In genomic region chr2:204012081-204012653, GRCh38 we compare ENCODE assay signal across 10 cellular contexts.
DNase-seq lines count a peak whose midpoint lies in the region; ATAC-seq and TF ChIP-seq lines count a peak whose summit lies in the region.
"Had no signal": no experiment of that assay in that cellular context is flagged by ENCODE, and none has a peak within 500 bp of the region (broad histone marks: within the 10 kb centered on the region; RNA-seq: fewer than 3 reads in every experiment).

No MANE protein-coding gene starts in this region.

- no peak overlapping the region for H3K4me3 ChIP-seq in LNCaP clone FGC (ENCODE audit: low read depth, low read length)

- peak; percentile 74 for DNase-seq in Ammon's horn (ENCODE audit: low spot score)
- DNase-seq in LNCaP clone FGC (ENCODE audit: low read depth): peak; percentile 98
- DNase-seq in MCF 10A (ENCODE audit: unreplicated experiment): peak; percentile 57
- no peak for DNase-seq in mesothelial cell of epicardium (ENCODE audit: low spot score in 2 of 2, unreplicated experiment in 2 of 2)
- DNase-seq in SHP77 treated with DMSO at 0.1 percent for 48 hours (lab: John Stamatoyannopoulos, UW): no peak
- DNase-seq in Kasumi-1 (lab: John Stamatoyannopoulos, UW): no peak
- no peak for DNase-seq in stimulated activated CD4-positive, alpha-beta T cell treated with anti-CD3 and anti-CD28 coated beads, Interleukin-4, amount 100 ng/mL, for 24 hours
- DNase-seq: NCI-H2029 had no signal

- H3K36me3 Mint-ChIP-seq in MCF 10A (ENCODE audit: insufficient read depth, unreplicated experiment): no peaks in the 10 kb centered on the region
- no peaks in the 10 kb centered on the region for H3K36me3 Mint-ChIP-seq in mesothelial cell of epicardium
- H3K36me3 Mint-ChIP-seq: type B pancreatic cell had no signal

- H3K27ac Mint-ChIP-seq in MCF 10A (ENCODE audit: low read depth, unreplicated experiment) (no peak overlapping the region), mesothelial cell of epicardium (peak overlapping the region; percentile 73)
- H3K27ac Mint-ChIP-seq: type B pancreatic cell had no signal

- TF ChIP-seq CTCF in LNCaP clone FGC (IDR thresholded peaks at IDR 0.05; ENCODE audit: control insufficient read depth, extremely low read depth, insufficient read depth): no peak
- TF ChIP-seq CTCF in MCF 10A (IDR thresholded peaks at IDR 0.05; ENCODE audit: unreplicated experiment): no peak
- TF ChIP-seq CTCF in mesothelial cell of epicardium (IDR thresholded peaks at IDR 0.05; ENCODE audit: unreplicated experiment): no peak

- H3K4me3 Mint-ChIP-seq in MCF 10A (ENCODE audit: unreplicated experiment): no peak overlapping the region
- H3K4me3 Mint-ChIP-seq in mesothelial cell of epicardium: no peak overlapping the region
- H3K4me3 Mint-ChIP-seq: type B pancreatic cell had no signal

- H3K27me3 Mint-ChIP-seq in MCF 10A (ENCODE audit: insufficient read depth, unreplicated experiment): no peaks in the 10 kb centered on the region
- no peaks in the 10 kb centered on the region for H3K27me3 Mint-ChIP-seq in mesothelial cell of epicardium (ENCODE audit: low read depth)
- H3K27me3 Mint-ChIP-seq: type B pancreatic cell had no signal

- peaks cover 11% of the 10 kb centered on the region for H3K4me1 Mint-ChIP-seq in MCF 10A (ENCODE audit: insufficient read depth, unreplicated experiment)
- H3K4me1 Mint-ChIP-seq in mesothelial cell of epicardium: peaks cover 17% of the 10 kb centered on the region

- BruUV-seq in MCF 10A (replicated peaks; lab: Mats Ljungman, UMichigan): no TSS peak

- CTCF ChIA-PET in MCF 10A (lab: Yijun Ruan, JAX): interaction anchor here (1.0 kb wide), 1 partner anchor 13 kb away, joined by 3 read pairs; no protein-coding TSS in a partner anchor

- ATAC-seq in GM21576 (IDR thresholded peaks at IDR 0.05; ENCODE audit: unreplicated experiment): no peak

- H3K9me3 Mint-ChIP-seq in MCF 10A (ENCODE audit: unreplicated experiment): no peaks in the 10 kb centered on the region
- peaks cover 13% of the 10 kb centered on the region for H3K9me3 Mint-ChIP-seq in mesothelial cell of epicardium
- H3K9me3 Mint-ChIP-seq: type B pancreatic cell had no signal

- intact Hi-C loops in MCF 10A (cut with micrococcal nuclease): no loop called here

- POLR2A ChIA-PET in MCF 10A (lab: Yijun Ruan, JAX): interaction anchor here (1.0 to 1.1 kb wide), 2 partner anchors 10 to 53 kb away, joined by 4 to 7 read pairs; no protein-coding TSS in a partner anchor

Comparison
In these comparisons a context has a peak if more than half of its experiments do, and no peak if none do; other contexts are left out.
1. DNase-seq: peak in Ammon's horn (single experiment), LNCaP clone FGC (single experiment) and MCF 10A (single experiment); none in mesothelial cell of epicardium (0 of 2), SHP77 treated with DMSO at 0.1 percent for 48 hours (single experiment), Kasumi-1 (0 of 2) and stimulated activated CD4-positive, alpha-beta T cell treated with anti-CD3 and anti-CD28 coated beads, Interleukin-4, amount 100 ng/mL, for 24 hours (single experiment).